ENCODE assay signal across 15 cellular contexts in the genomic region with DNA sequence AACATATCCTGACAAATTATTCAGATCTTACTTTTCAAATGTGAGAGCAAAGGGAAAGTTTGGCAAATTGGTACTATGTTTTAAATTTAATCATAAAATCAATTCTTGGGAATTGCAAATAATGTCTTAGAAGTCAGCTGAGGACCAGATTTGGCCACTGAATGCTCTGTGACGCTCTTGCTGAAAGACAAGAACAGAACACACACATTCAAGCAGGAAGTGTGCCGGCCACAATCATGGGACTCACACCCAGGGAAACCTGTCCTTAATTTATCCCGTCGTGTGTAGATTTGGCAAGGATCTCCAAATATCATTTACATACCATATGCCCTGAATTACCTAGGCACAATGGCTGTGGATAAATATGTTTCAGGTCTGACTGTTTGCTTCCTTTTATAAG.
DNase-seq lines count a peak whose midpoint lies in the region; ATAC-seq, FAIRE-seq and TF ChIP-seq lines count a peak whose summit lies in the region.
"Had no signal": no experiment of that assay in that cellular context is flagged by ENCODE, and none has a peak within 500 bp of the region (broad histone marks: within the 10 kb centered on the region; RNA-seq: fewer than 3 reads in every experiment).

No MANE protein-coding gene starts in this region.

- H3K18ac ChIP-seq in trophoblast cell (ENCODE audit: low read length): no peak overlapping the region

- H3K36me3 ChIP-seq in BLaER1 treated with 17β-estradiol and CSF1 and Interleukin-3, amounts not matched to agents 10 nM and 100 nM: peaks cover 0 to 74% (median 52%) of the 10 kb centered on the region in 11 experiments; a peak in 14 of 22 replicates
- H3K36me3 ChIP-seq in trophoblast cell (ENCODE audit: control insufficient read depth in 1 of 2, insufficient read depth in 2 of 2, low read length in 2 of 2): peaks cover 0 to 2% of the 10 kb centered on the region in 2 experiments

- WGBS in trophoblast cell (ENCODE audit: extremely low coverage, insufficient coverage, insufficient read length): no CpG with 5 or more reads among the region's 4 CpGs

- no peak overlapping the region; a peak in 1 of 22 replicates for H3K9ac ChIP-seq in BLaER1 treated with 17β-estradiol and CSF1 and Interleukin-3, amounts not matched to agents 10 nM and 100 nM
- H3K9ac ChIP-seq in trophoblast cell (ENCODE audit: low read length): peak overlapping the region; percentile 15

- no peaks in the 10 kb centered on the region for H3K79me2 ChIP-seq in trophoblast cell (ENCODE audit: control insufficient read depth, insufficient read depth, low read length, poor library complexity)

- H3K14ac ChIP-seq in trophoblast cell (ENCODE audit: low read length): no peak overlapping the region

- no peaks in the 10 kb centered on the region for H3K79me1 ChIP-seq in trophoblast cell (ENCODE audit: low read length)

- no peak for ATAC-seq in GM19455 (IDR thresholded peaks at IDR 0.05; ENCODE audit: unreplicated experiment)
- ATAC-seq: left colon had no signal

- TF ChIP-seq CTCF in epithelial cell of esophagus (IDR thresholded peaks at IDR 0.05; ENCODE audit: insufficient read depth, low read depth, low read length, missing control alignments): no peak

- H2AFZ ChIP-seq in trophoblast cell (ENCODE audit: insufficient read depth, low read length, poor library complexity): no peak overlapping the region

- in situ Hi-C loops in KBM-7 (cut with MboI; ENCODE audit: low pct_unique_long_range_greater_than_20kb, low sequenced_read_pairs): no loop called here

- peaks cover 39 to 72% (median 55%) of the 10 kb centered on the region in 10 experiments for H3K4me1 ChIP-seq in BLaER1 treated with 17β-estradiol and CSF1 and Interleukin-3, amounts not matched to agents 10 nM and 100 nM
- no peaks in the 10 kb centered on the region for H3K4me1 ChIP-seq in trophoblast cell (ENCODE audit: control insufficient read depth in 1 of 2, insufficient read depth in 2 of 2, low read length in 2 of 2)

- H3K4me2 ChIP-seq in BLaER1 treated with 17β-estradiol and CSF1 and Interleukin-3, amounts not matched to agents 10 nM and 100 nM: peak overlapping the region in 6 of 11 experiments; percentile 7 to 75 (median 44); a peak in 9 of 22 replicates
- no peak overlapping the region for H3K4me2 ChIP-seq in trophoblast cell (ENCODE audit: low read length)

- peaks cover 0 to 12% (median 0%) of the 10 kb centered on the region in 11 experiments; a peak in 6 of 22 replicates for H4K20me1 ChIP-seq in BLaER1 treated with 17β-estradiol and CSF1 and Interleukin-3, amounts not matched to agents 10 nM and 100 nM

- H3K27me3 ChIP-seq in BLaER1 treated with 17β-estradiol and CSF1 and Interleukin-3, amounts not matched to agents 10 nM and 100 nM: no peaks in the 10 kb centered on the region
- no peaks in the 10 kb centered on the region for H3K27me3 ChIP-seq in trophoblast cell (ENCODE audit: insufficient read depth, low read length)

- no peak for FAIRE-seq in HTR-8/SVneo (lab: Jason Lieb, UNC)
- FAIRE-seq: TTC549 had no signal

- no peak overlapping the region for H3K4me3 ChIP-seq in BLaER1 treated with 17β-estradiol and CSF1 and Interleukin-3, amounts not matched to agents 10 nM and 100 nM
- H3K4me3 ChIP-seq in epithelial cell of esophagus (ENCODE audit: low read length): no peak overlapping the region
- H3K4me3 ChIP-seq in trophoblast cell (ENCODE audit: low read depth, low read length): no peak overlapping the region

- H3K27ac ChIP-seq in BLaER1 treated with 17β-estradiol and CSF1 and Interleukin-3, amounts not matched to agents 10 nM and 100 nM: peak overlapping the region in 3 of 11 experiments; percentile 3 to 18 (median 7); a peak in 2 of 22 replicates
- H3K27ac ChIP-seq in trophoblast cell (ENCODE audit: low read depth, low read length): no peak overlapping the region

- H3K23ac ChIP-seq in trophoblast cell (ENCODE audit: low read length): no peak overlapping the region

- no peak overlapping the region for H4K91ac ChIP-seq in trophoblast cell (ENCODE audit: low read depth, low read length)

- no peaks in the 10 kb centered on the region for H3K9me3 ChIP-seq in BLaER1 treated with 17β-estradiol and CSF1 and Interleukin-3, amounts not matched to agents 10 nM and 100 nM (replicated peaks in 1 of 11)
- H3K9me3 ChIP-seq in trophoblast cell (ENCODE audit: insufficient read depth, low read depth, low read length): no peaks in the 10 kb centered on the region

- DNase-seq in NCI-H2081 treated with DMSO at 0.1 percent for 48 hours (lab: John Stamatoyannopoulos, UW): peak; percentile 55
- peak; percentile 2 for DNase-seq in epithelial cell of esophagus (ENCODE audit: low read depth)
- no peak for DNase-seq in trophoblast cell
- no peak for DNase-seq in NCI-H226
- no peak for DNase-seq in HTR-8/SVneo (ENCODE audit: insufficient read length, low spot score)
- DNase-seq in KBM-7: no peak
- DNase-seq: activated T-cell treated with anti-CD3 and anti-CD28 coated beads, Interleukin-2, amount 50 U/mL, for 24 hours; DMS53; effector CD4-positive, alpha-beta T cell; NCI-H146; SIG-M5 had no signal

- no peak overlapping the region for H2AK5ac ChIP-seq in trophoblast cell (ENCODE audit: low read length)

- no peak overlapping the region for H2BK5ac ChIP-seq in trophoblast cell (ENCODE audit: low read depth, low read length, poor library complexity)

- H4K12ac ChIP-seq in trophoblast cell (ENCODE audit: low read depth, low read length): no peak overlapping the region

- no peak overlapping the region for H2BK120ac ChIP-seq in trophoblast cell (ENCODE audit: insufficient read depth, low read length, poor library complexity)

- no peak overlapping the region for H3K4ac ChIP-seq in trophoblast cell (ENCODE audit: low read depth, low read length)

- no peak overlapping the region for H2BK12ac ChIP-seq in trophoblast cell (ENCODE audit: low read length)

- no peak overlapping the region for H4K8ac ChIP-seq in trophoblast cell (ENCODE audit: low read depth, low read length)

Comparison
In these comparisons a context has a peak if more than half of its experiments do, and no peak if none do; other contexts are left out.
1. DNase-seq: peak in NCI-H2081 treated with DMSO at 0.1 percent for 48 hours (single experiment) and epithelial cell of esophagus (single experiment); none in trophoblast cell (0 of 2), NCI-H226 (single experiment), HTR-8/SVneo (single experiment) and KBM-7 (single experiment).